In the genomic region with DNA sequence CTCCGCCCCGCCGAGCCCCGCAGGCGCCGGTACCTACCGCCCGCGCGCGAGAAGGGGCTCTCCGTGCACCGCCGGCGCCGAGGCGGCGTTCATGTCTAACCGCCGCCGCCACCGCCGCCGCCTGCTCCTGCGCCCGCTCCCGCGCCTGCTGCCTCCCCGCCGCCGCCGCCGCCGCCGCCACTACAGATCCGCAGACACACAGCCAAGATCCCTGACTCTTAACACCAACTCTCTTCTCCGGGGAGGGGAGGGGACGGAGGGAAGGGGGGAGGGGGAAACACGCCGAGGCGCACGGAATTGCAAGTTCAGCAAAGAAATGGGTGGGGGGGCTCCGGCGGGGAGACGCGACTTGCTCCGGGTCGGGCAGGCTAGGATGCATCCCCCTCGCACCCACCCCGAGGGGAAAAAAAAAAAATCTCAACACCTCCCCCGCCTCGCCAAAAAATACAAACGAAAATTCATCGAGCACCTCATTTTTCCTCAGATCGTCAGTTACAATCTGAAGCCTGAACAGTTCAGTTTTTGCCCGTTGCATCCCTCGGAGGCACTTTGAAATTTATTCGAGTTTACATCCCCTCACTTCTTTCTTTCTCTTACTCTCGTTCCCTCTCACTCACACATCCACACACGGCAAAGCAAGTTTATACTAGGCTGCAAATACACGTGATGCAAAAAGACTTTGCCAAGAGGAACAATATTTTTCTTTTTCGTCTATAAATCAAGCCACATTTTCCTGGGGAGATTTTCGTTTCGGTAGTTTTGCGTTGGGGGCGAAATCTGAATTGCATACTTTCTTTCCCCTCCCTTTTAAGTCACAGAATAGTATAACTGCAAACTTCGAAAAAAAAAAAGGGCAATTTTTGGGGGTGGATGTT, we compare ENCODE assay signal across 8 cellular contexts. TPM values are rescaled to one million over a fixed set of nuclear protein-coding genes. Genes with fewer than 3 reads are reported as not detected.
DNase-seq lines count a peak whose midpoint lies in the region; ATAC-seq and TF ChIP-seq lines count a peak whose summit lies in the region.

A gene (minus strand): TSS at position 192 of the 875 bp plus-strand sequence. CDS start 1,076 bp downstream, outside the sequence.

- CTCF ChIA-PET in naive thymus-derived CD4-positive, alpha-beta T cell (lab: Charles Lee): no interaction called here

- peak within 1 kb of the TSS; percentile 25 to 89 (median 72) for H3K27ac Mint-ChIP-seq in naive thymus-derived CD4-positive, alpha-beta T cell

- intact Hi-C loops in naive thymus-derived CD4-positive, alpha-beta T cell (cut with micrococcal nuclease): loop anchor here (2.0 to 10.0 kb wide), 8 partner anchors 111 to 1233 kb away; a partner anchor contains a TSS

- H3K27me3 Mint-ChIP-seq in naive thymus-derived CD4-positive, alpha-beta T cell: peaks cover 41 to 68% (median 54%) of the 10 kb centered on the region in 5 donors

- peak within 1 kb of the TSS; percentile 87 for H3K4me3 ChIP-seq in BE2C (ENCODE audit: low read depth, low read length)
- peak within 1 kb of the TSS; percentile 37 for H3K4me3 ChIP-seq in naive thymus-derived CD4-positive, alpha-beta T cell (ENCODE audit: low read length)

- peaks cover 12 to 42% (median 36%) of the 10 kb centered on the region in 7 donors for H3K4me1 Mint-ChIP-seq in naive thymus-derived CD4-positive, alpha-beta T cell

- H3K9me3 ChIP-seq in BE2C: no peaks in the 10 kb centered on the region
- no peaks in the 10 kb centered on the region for H3K9me3 ChIP-seq in naive thymus-derived CD4-positive, alpha-beta T cell (ENCODE audit: control insufficient read depth in 2 of 3, low read length in 3 of 3)

- H3K27ac ChIP-seq in naive thymus-derived CD4-positive, alpha-beta T cell (ENCODE audit: low read depth, low read length): peak within 1 kb of the TSS; percentile 51

- H3K36me3 Mint-ChIP-seq in naive thymus-derived CD4-positive, alpha-beta T cell: peaks cover 0 to 6% (median 1%) of the 10 kb centered on the region in 5 donors

- H3K4me1 ChIP-seq in BE2C: no peaks in the 10 kb centered on the region
- H3K4me1 ChIP-seq in naive thymus-derived CD4-positive, alpha-beta T cell (ENCODE audit: control insufficient read depth in 2 of 2, insufficient read depth in 2 of 2, low read length in 2 of 2): no peaks in the 10 kb centered on the region

- peak within 1 kb of the TSS; percentile 82 to 94 (median 90) for H3K4me3 Mint-ChIP-seq in naive thymus-derived CD4-positive, alpha-beta T cell

- POLR2A ChIA-PET in naive thymus-derived CD4-positive, alpha-beta T cell (lab: Charles Lee): interaction anchor here (0.7 kb wide), 1 partner anchor 1062 kb away, joined by 3 read pairs; no protein-coding TSS in a partner anchor

- TF ChIP-seq CTCF in BE2C (IDR thresholded peaks at IDR 0.05; ENCODE audit: low read depth, low read length): no peak

- peak; percentile 36 for ATAC-seq in naive thymus-derived CD4-positive, alpha-beta T cell
- no peak for ATAC-seq in HG03457 (IDR thresholded peaks at IDR 0.05; ENCODE audit: unreplicated experiment)

- DNase-seq in BE2C: peak; percentile 71
- peak; percentile 34 for DNase-seq in H4 (ENCODE audit: low spot score)
- peak; percentile 95 for DNase-seq in NCI-H69 (lab: John Stamatoyannopoulos, UW)
- DNase-seq in activated naive CD4-positive, alpha-beta T cell treated with anti-CD3 and anti-CD28 coated beads, Interleukin-2, amount 50 U/mL, for 16 hours: peak; percentile 17
- peak; percentile 48 for DNase-seq in foreskin melanocyte
- peak; percentile 11 to 48 (median 28) for DNase-seq in naive thymus-derived CD4-positive, alpha-beta T cell
- DNase-seq in ureter (ENCODE audit: low spot score): peak; percentile 54

- H3K9me3 Mint-ChIP-seq in naive thymus-derived CD4-positive, alpha-beta T cell: peaks cover 0 to 17% (median 0%) of the 10 kb centered on the region in 11 donors

- H3K27me3 ChIP-seq in BE2C: no peaks in the 10 kb centered on the region
- peaks cover 0 to 8% of the 10 kb centered on the region in 2 donors for H3K27me3 ChIP-seq in naive thymus-derived CD4-positive, alpha-beta T cell (ENCODE audit: control insufficient read depth in 2 of 2, insufficient read depth in 2 of 2, low read length in 2 of 2)

- peaks cover 15% of the 10 kb centered on the region for H3K36me3 ChIP-seq in BE2C
- H3K36me3 ChIP-seq in naive thymus-derived CD4-positive, alpha-beta T cell (ENCODE audit: control insufficient read depth in 2 of 3, insufficient read depth in 3 of 3, low read length in 3 of 3): no peaks in the 10 kb centered on the region

RNA-seq across cellular contexts. Expression of the gene that starts here (rescaled TPM):
- 96.7 TPM for polyA plus RNA-seq in BE2C (2012; ENCODE audit: insufficient read depth, insufficient read length, low read depth)
- 17.1 and 30.7 TPM in 2 replicates for total RNA-seq in H4 (2014; rRNA removed; shearing (Covaris generic))
- 10 to 100 TPM in 1 of 5 experiments, 1 to 10 TPM in 4; 2.3 to 21.8 (median 2.6) TPM for total RNA-seq in naive thymus-derived CD4-positive, alpha-beta T cell
- 1 to 10 TPM in 1 of 2 donors, under 1 TPM in 1; 0.94 to 3.0 TPM for polyA plus RNA-seq in naive thymus-derived CD4-positive, alpha-beta T cell
- total RNA-seq in ureter: 86.7 TPM

Comparison
In these comparisons a context has a peak if more than half of its experiments do, and no peak if none do; other contexts are left out.
1. DNase-seq: peak in every context shown above with its lines; median percentile 95 in NCI-H69; 71 in BE2C; 54 in ureter; 48 in foreskin melanocyte; 34 in H4; 28 in naive thymus-derived CD4-positive, alpha-beta T cell; 17 in activated naive CD4-positive, alpha-beta T cell treated with anti-CD3 and anti-CD28 coated beads, Interleukin-2, amount 50 U/mL, for 16 hours.